Comparison of ENCODE assay signal across 26 cellular contexts in genomic region chr1:63888984-63889383, GRCh38.
A peak's percentile ranks its signal among the peaks of the same experiment; 100 is the strongest.
DNase-seq lines count a peak whose midpoint lies in the region; ATAC-seq and TF ChIP-seq lines count a peak whose summit lies in the region.
"Had no signal": no experiment of that assay in that cellular context is flagged by ENCODE, and none has a peak within 500 bp of the region (broad histone marks: within the 10 kb centered on the region; RNA-seq: fewer than 3 reads in every experiment).

No MANE protein-coding gene starts in this region.

- no peak for ATAC-seq in GM18498 (IDR thresholded peaks at IDR 0.05; ENCODE audit: unreplicated experiment)
- ATAC-seq: natural killer cell treated with Interleukin-12 subunit alpha and Interleukin-12 subunit beta and Interleukin-15 and Interleukin-18, amount 100 ng/mL, for 72 hours; sciatic nerve had no signal

- CTCF ChIA-PET in RWPE1 (lab: Yijun Ruan, JAX), result no interaction called here

- TF ChIP-seq CTCF in fibroblast of mammary gland (conservative IDR thresholded peaks at IDR 0.05; ENCODE audit: control insufficient read depth, insufficient read depth, low read depth, low read length) (no peak), RWPE1 (conservative IDR thresholded peaks at IDR 0.05; ENCODE audit: low read depth) (no peak)

- DNase-seq in EH (ENCODE audit: low read depth) (peak; percentile 36), LHCN-M2 (ENCODE audit: low read depth) (peak; percentile 61), fibroblast of mammary gland (ENCODE audit: low read depth) (peak; percentile 96), skeletal muscle cell (ENCODE audit: low read depth) (peak; percentile 82), RWPE1 (ENCODE audit: low spot score) (no peak)
- no peak for DNase-seq in stimulated activated CD4-positive, alpha-beta T cell treated with anti-CD3 and anti-CD28 coated beads, Interleukin-4, amount 100 ng/mL, for 1 hour
- DNase-seq: activated B cell treated with CpG ODN at 0.5 μM for 24 hours; activated CD4-positive, alpha-beta T cell treated with anti-CD3 and anti-CD28 coated beads, Interleukin-2, amount 50 U/mL, for 48 hours; activated gamma-delta T cell treated with Interleukin-2 at 50 U/mL for 16 hours; activated T-cell treated with anti-CD3 and anti-CD28 coated beads for 4 hours; amygdala; BE2C; caudate nucleus; COR-L47; NCI-H2081; NCI-H510A; NK-92 treated with Interleukin-12 subunit alpha and Interleukin-12 subunit beta, amount 100 ng/mL, for 24 hours; Peyer's patch; stimulated activated naive CD4-positive, alpha-beta T cell; tibial artery had no signal

- no peak overlapping the region for H3K27ac ChIP-seq in RWPE1
- H3K27ac ChIP-seq: HL-60, parathyroid adenoma, Peyer's patch, SK-N-MC, tibial artery had no signal

- H3K4me3 ChIP-seq in fibroblast of mammary gland (ENCODE audit: control insufficient read depth, low read depth, low read length) (no peak overlapping the region), skeletal muscle cell (ENCODE audit: low read depth, low read length) (no peak overlapping the region)
- H3K4me3 ChIP-seq: Peyer's patch, SK-N-MC, tibial artery had no signal

- POLR2A ChIA-PET in RWPE1 (lab: Yijun Ruan, JAX; ENCODE audit: low non-redundant PET), result no interaction called here

Comparison
In these comparisons a context has a peak if more than half of its experiments do, and no peak if none do; other contexts are left out.
1. DNase-seq: peak in EH (single experiment), LHCN-M2 (single experiment), fibroblast of mammary gland (single experiment) and skeletal muscle cell (single experiment); none in stimulated activated CD4-positive, alpha-beta T cell treated with anti-CD3 and anti-CD28 coated beads, Interleukin-4, amount 100 ng/mL, for 1 hour (single experiment) and RWPE1 (single experiment).